In genomic region chr9:125261501-125262216, GRCh38 we compare ENCODE assay signal across 8 cellular contexts. TPM values are rescaled to one million over a fixed set of nuclear protein-coding genes. Genes with fewer than 3 reads are reported as not detected.
A peak's percentile ranks its signal among the peaks of the same experiment; 100 is the strongest.
DNase-seq lines count a peak whose midpoint lies in the region; ATAC-seq and TF ChIP-seq lines count a peak whose summit lies in the region.

Gene GAPVD1 (plus strand): TSS chr9:125261826. CDS start chr9:125298922, 37,096 bp downstream.

- H3K36me3 Mint-ChIP-seq in activated CD4-positive, alpha-beta T cell treated with anti-CD3 and anti-CD28 coated beads, Interleukin-2, amount 10 ng/mL, durations not matched to agents 7 days and 5 days (ENCODE audit: low read depth): peaks cover 20% of the 10 kb centered on the region

- peaks cover 38% of the 10 kb centered on the region for H3K4me1 Mint-ChIP-seq in activated CD4-positive, alpha-beta T cell treated with anti-CD3 and anti-CD28 coated beads, Interleukin-2, amount 10 ng/mL, durations not matched to agents 7 days and 5 days

- H3K4me3 Mint-ChIP-seq in activated CD4-positive, alpha-beta T cell treated with anti-CD3 and anti-CD28 coated beads, Interleukin-2, amount 10 ng/mL, durations not matched to agents 7 days and 5 days: peak within 1 kb of the TSS; percentile 98

- peak; percentile 83 for ATAC-seq in HG03457 (IDR thresholded peaks at IDR 0.05; ENCODE audit: unreplicated experiment)
- ATAC-seq in left lobe of liver: peak; percentile 99

- peak within 1 kb of the TSS; percentile 80 for H3K27ac ChIP-seq in C4-2B

- TF ChIP-seq CTCF in C4-2B (conservative IDR thresholded peaks at IDR 0.05): no peak; the same call in 1 of the 2 replicates

- H3K27me3 Mint-ChIP-seq in activated CD4-positive, alpha-beta T cell treated with anti-CD3 and anti-CD28 coated beads, Interleukin-2, amount 10 ng/mL, durations not matched to agents 7 days and 5 days: peaks cover 2% of the 10 kb centered on the region

- DNase-seq in GM19240 (ENCODE audit: insufficient read length, low spot score): peak; percentile 96
- peak; percentile 53 to 88 for DNase-seq in NCI-H526 (lab: John Stamatoyannopoulos, UW)
- DNase-seq in activated CD4-positive, alpha-beta T cell treated with anti-CD3 and anti-CD28 coated beads, Interleukin-2, amount 10 ng/mL, durations not matched to agents 7 days and 5 days: peak; percentile 88
- peak; percentile 63 for DNase-seq in dedifferentiated amniotic fluid mesenchymal stem cell (ENCODE audit: extremely low spot score)
- DNase-seq in left lobe of liver (ENCODE audit: low spot score): peak; percentile 92
- DNase-seq in stimulated activated CD4-positive, alpha-beta T cell treated with anti-CD3 and anti-CD28 coated beads, Interleukin-2, amount 100 ng/mL, for 4 hours (ENCODE audit: low read depth): peak; percentile 77

- H3K27ac Mint-ChIP-seq in activated CD4-positive, alpha-beta T cell treated with anti-CD3 and anti-CD28 coated beads, Interleukin-2, amount 10 ng/mL, durations not matched to agents 7 days and 5 days: peak within 1 kb of the TSS; percentile 97

- POLR2A ChIA-PET in activated CD4-positive, alpha-beta T cell treated with anti-CD3 and anti-CD28 coated beads, Interleukin-2, amount 10 ng/mL, durations not matched to agents 7 days and 5 days (lab: Charles Lee): interaction anchor here (0.6 to 1.8 kb wide), 3 partner anchors 18 to 321 kb away, joined by 3 to 13 read pairs (median 3); partner anchors contain the start of gene HSPA5

- CTCF ChIA-PET in activated CD4-positive, alpha-beta T cell treated with anti-CD3 and anti-CD28 coated beads, Interleukin-2, amount 10 ng/mL, durations not matched to agents 7 days and 5 days (lab: Charles Lee): interaction anchor here (0.6 to 2.1 kb wide), 9 partner anchors 9 to 801 kb away, joined by 3 to 14 read pairs (median 4); partner anchors contain the start of gene HSPA5

- no peaks in the 10 kb centered on the region for H3K9me3 Mint-ChIP-seq in activated CD4-positive, alpha-beta T cell treated with anti-CD3 and anti-CD28 coated beads, Interleukin-2, amount 10 ng/mL, durations not matched to agents 7 days and 5 days

RNA-seq across cellular contexts. Expression of gene GAPVD1, which starts in this region (rescaled TPM):
- total RNA-seq in activated CD4-positive, alpha-beta T cell treated with anti-CD3 and anti-CD28 coated beads, Interleukin-2, amount 10 ng/mL, durations not matched to agents 7 days and 5 days: 10 to 100 TPM; 49.7 to 53.6 TPM
- 16.4 TPM for total RNA-seq in left lobe of liver

Comparison
In these comparisons a context has a peak if more than half of its experiments do, and no peak if none do; other contexts are left out.
1. Peak in every context shown above with its lines: DNase-seq, ATAC-seq and H3K27ac ChIP-seq.